ENCODE assay signal across 1 cellular context in the genomic region with DNA sequence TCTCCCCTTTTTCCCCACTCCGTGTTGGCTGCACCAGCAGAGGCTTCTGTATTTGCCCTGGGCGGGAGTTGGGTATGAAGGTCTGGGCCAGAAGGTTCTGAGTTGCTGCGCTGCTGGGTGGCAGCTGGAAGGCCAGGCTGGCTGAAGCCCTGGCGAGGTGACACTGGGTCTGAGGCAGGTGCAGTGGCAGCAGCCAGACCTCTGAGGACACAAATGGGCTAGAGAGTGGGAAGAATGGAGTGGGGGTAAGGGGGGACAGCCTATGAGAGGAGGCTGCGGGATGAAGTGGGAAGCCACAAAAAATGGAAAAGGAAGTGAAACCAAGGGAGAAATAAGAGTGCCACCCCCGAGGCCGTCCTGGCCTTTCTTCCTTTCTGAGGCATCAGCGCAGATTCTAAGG.
TF ChIP-seq lines count a peak whose summit lies in the region.

No MANE protein-coding gene starts in this region.

TF ChIP-seq in GM12878, 131 proteins besides CTCF, POLR2A, EP300 and RAD21:
- TF ChIP-seq SPI1 (IDR thresholded peaks at IDR 0.05; ENCODE audit: borderline replicate concordance, insufficient read depth, low read depth, low read length), result peak; percentile 34; the same call in 1 of the 2 replicates
- TF ChIP-seq IKZF2 (IDR thresholded peaks at IDR 0.05), result peak; percentile 33 to 36; a peak in 2 of 4 replicates
- TF ChIP-seq BCLAF1 (IDR thresholded peaks at IDR 0.05), result no peak
